ENCODE assay signal across 8 cellular contexts in genomic region chr10:70403483-70404035, GRCh38. TPM values are rescaled to one million over a fixed set of nuclear protein-coding genes. Genes with fewer than 3 reads are reported as not detected.
DNase-seq lines count a peak whose midpoint lies in the region; ATAC-seq, FAIRE-seq and TF ChIP-seq lines count a peak whose summit lies in the region.

No MANE protein-coding gene starts in this region.

- no peak overlapping the region for H2BK120ac ChIP-seq in neuronal stem cell (ENCODE audit: low read depth, low read length)

- H3K79me1 ChIP-seq in neuronal stem cell (ENCODE audit: low read depth, low read length) = peaks cover 3% of the 10 kb centered on the region

- DNase-seq in mammary epithelial cell (no peak), neuronal stem cell (ENCODE audit: low spot score) (no peak), NCI-H1417 (lab: John Stamatoyannopoulos, UW) (no peak), HCEC 1CT (no peak), RCC 7860 (ENCODE audit: low spot score) (no peak), NCI-H524 treated with DMSO at 0.1 percent for 48 hours (lab: John Stamatoyannopoulos, UW) (no peak)

- no peak overlapping the region for H2BK15ac ChIP-seq in neuronal stem cell (ENCODE audit: low read length)

- peak overlapping the region; percentile 84 for H3K4me2 ChIP-seq in mammary epithelial cell (ENCODE audit: insufficient read depth, low read depth, low read length)
- no peak overlapping the region for H3K4me2 ChIP-seq in neuronal stem cell (ENCODE audit: insufficient read depth, low read length, poor library complexity, severe bottlenecking)

- H3K9ac ChIP-seq in mammary epithelial cell (ENCODE audit: insufficient read depth, low read length) (peak overlapping the region; percentile 47), neuronal stem cell (ENCODE audit: low read depth, low read length, poor library complexity) (no peak overlapping the region)

- peak overlapping the region; percentile 98 for H3K23ac ChIP-seq in neuronal stem cell (ENCODE audit: low read depth, low read length, poor library complexity)

- intact Hi-C loops in mammary epithelial cell (cut with micrococcal nuclease) = loop anchor here (1.0 kb wide), 1 partner anchor 16 kb away; no protein-coding TSS in a partner anchor

- peak overlapping the region; percentile 23 to 81 (median 33) for H3K4me3 ChIP-seq in mammary epithelial cell (replicated peaks in 1 of 3; ENCODE audit: insufficient read depth in 1 of 3, low read depth in 2 of 3, low read length in 3 of 3)
- peak overlapping the region in 1 of 2 donors; percentile 98 for H3K4me3 ChIP-seq in neuronal stem cell (ENCODE audit: low read length in 2 of 2)

- no peak overlapping the region for H3K18ac ChIP-seq in neuronal stem cell (ENCODE audit: low read length)

- TSS peak; percentile 40 for BruUV-seq in mammary epithelial cell (replicated peaks; lab: Mats Ljungman, UMichigan)

- no peaks in the 10 kb centered on the region for H4K20me1 ChIP-seq in mammary epithelial cell (ENCODE audit: insufficient read depth, low read length)

- H3K4ac ChIP-seq in neuronal stem cell (ENCODE audit: low read length) = no peak overlapping the region

- no peak overlapping the region for H2AK5ac ChIP-seq in neuronal stem cell (ENCODE audit: low read depth, low read length)

- no peak overlapping the region for H3K14ac ChIP-seq in neuronal stem cell (ENCODE audit: low read length)

- 0% methylated on average over 5 of the region's 12 CpGs for WGBS in mammary epithelial cell (ENCODE audit: low coverage, missing lambda C conversion rate)
- WGBS in neuronal stem cell (ENCODE audit: extremely low coverage in 2 of 2, insufficient read length in 2 of 2, insufficient replicate concordance in 1 of 2), 2 donors = no CpG with 5 or more reads among the region's 12 CpGs

- no peak overlapping the region for H2BK5ac ChIP-seq in neuronal stem cell (ENCODE audit: low read length)

- FAIRE-seq in RCC 7860 (lab: Jason Lieb, UNC) = no peak

- dilution Hi-C loops in mammary epithelial cell (cut with HindIII; ENCODE audit: low sequenced_read_pairs) = no loop called here

- H3K9me3 ChIP-seq in mammary epithelial cell (replicated peaks; ENCODE audit: insufficient read depth, low read length) (no peaks in the 10 kb centered on the region), neuronal stem cell (replicated peaks in 1 of 2; ENCODE audit: control insufficient read depth in 2 of 2, insufficient read depth in 1 of 2, low read depth in 1 of 2, low read length in 2 of 2) (peaks cover 2 to 10% of the 10 kb centered on the region in 2 donors)

- peaks cover 15% of the 10 kb centered on the region for H3K4me1 ChIP-seq in mammary epithelial cell (ENCODE audit: insufficient read depth, low read length)
- H3K4me1 ChIP-seq in neuronal stem cell (ENCODE audit: control insufficient read depth in 2 of 2, insufficient read depth in 1 of 2, low read depth in 1 of 2, low read length in 2 of 2) = peaks cover 3 to 6% of the 10 kb centered on the region in 2 donors

- no peak for TF ChIP-seq CTCF in mammary epithelial cell (conservative IDR thresholded peaks at IDR 0.05 in 1 of 2, IDR thresholded peaks at IDR 0.05 in 1 of 2; ENCODE audit: extremely low read depth in 1 of 2, insufficient read depth in 1 of 2, low read depth in 1 of 2, low read length in 2 of 2)

- ATAC-seq in GM18511 (IDR thresholded peaks at IDR 0.05; ENCODE audit: unreplicated experiment) (peak; percentile 15), HG03432 (IDR thresholded peaks at IDR 0.05; ENCODE audit: unreplicated experiment) (peak; percentile 2)

- no peaks in the 10 kb centered on the region for H3K27me3 ChIP-seq in mammary epithelial cell (ENCODE audit: insufficient read depth, low read length)
- H3K27me3 ChIP-seq in neuronal stem cell (ENCODE audit: control insufficient read depth in 3 of 3, insufficient read depth in 3 of 3, low read depth in 1 of 3, low read length in 3 of 3) = no peaks in the 10 kb centered on the region

- in situ Hi-C loops in mammary epithelial cell (cut with MboI; ENCODE audit: low sequenced_read_pairs in 2 of 2) = no loop called here

- peaks cover 35% of the 10 kb centered on the region for H3K79me2 ChIP-seq in mammary epithelial cell (ENCODE audit: insufficient read depth, low read length)

- H2AFZ ChIP-seq in mammary epithelial cell (ENCODE audit: low read depth, low read length) (peak overlapping the region; percentile 79), neuronal stem cell (ENCODE audit: low read length) (peak overlapping the region; percentile 83)

- no peak overlapping the region for H2BK12ac ChIP-seq in neuronal stem cell (ENCODE audit: low read length)

- CTCF ChIA-PET in mammary epithelial cell (lab: Charles Lee; ENCODE audit: low non-redundant PET) = interaction anchor here (0.7 kb wide), 1 partner anchor 324 kb away, joined by 6 read pairs; no protein-coding TSS in a partner anchor

- H3K36me3 ChIP-seq in mammary epithelial cell (ENCODE audit: insufficient read depth, low read length) (no peaks in the 10 kb centered on the region), neuronal stem cell (replicated peaks in 1 of 2; ENCODE audit: control insufficient read depth in 2 of 2, insufficient read depth in 2 of 2, low read length in 2 of 2) (peaks cover 2 to 17% of the 10 kb centered on the region in 2 donors)

- H4K91ac ChIP-seq in neuronal stem cell (ENCODE audit: low read depth, low read length, poor library complexity) = no peak overlapping the region

- H3K27ac ChIP-seq in mammary epithelial cell (ENCODE audit: insufficient read depth, low read depth, low read length) = peak overlapping the region; percentile 20
- no peak overlapping the region for H3K27ac ChIP-seq in neuronal stem cell (replicated peaks; ENCODE audit: low read length)

- no peak overlapping the region for H4K8ac ChIP-seq in neuronal stem cell (ENCODE audit: low read depth, low read length)

RNA-seq across cellular contexts. Expression of gene EIF4EBP2, which starts 0.4 kb away (rescaled TPM):
- 10 to 100 TPM; 34.7 to 47.5 TPM for total RNA-seq in mammary epithelial cell
- polyA plus RNA-seq in mammary epithelial cell = 23.6 TPM
- polyA minus RNA-seq in mammary epithelial cell = 86.6 TPM
- polyA plus RNA-seq in neuronal stem cell (2013, experiment 1 of 2) = 120 TPM
- 124 TPM for polyA plus RNA-seq in neuronal stem cell (2013, experiment 2 of 2)

RNA-seq across cellular contexts. Expression of gene LRRC20, which starts 21.1 kb away (rescaled TPM):
- total RNA-seq in mammary epithelial cell = 1 to 10 TPM; 3.0 to 9.4 TPM
- polyA plus RNA-seq in mammary epithelial cell = 14.2 TPM
- polyA minus RNA-seq in mammary epithelial cell = 2.9 TPM
- polyA plus RNA-seq in neuronal stem cell (2013, experiment 1 of 2) = 38.9 TPM
- 39.0 TPM for polyA plus RNA-seq in neuronal stem cell (2013, experiment 2 of 2)

RNA-seq across cellular contexts. Expression of gene NODAL, which starts 37.9 kb away (rescaled TPM):
- under 1 TPM; 0.17 to 0.47 TPM for total RNA-seq in mammary epithelial cell
- polyA plus RNA-seq in mammary epithelial cell = 0.41 TPM
- polyA minus RNA-seq in mammary epithelial cell = not detected
- not detected for polyA plus RNA-seq in neuronal stem cell (2013, experiment 1 of 2)
- polyA plus RNA-seq in neuronal stem cell (2013, experiment 2 of 2) = not detected
